Comparison of ENCODE assay signal across 1 cellular context in genomic region chr2:72581560-72582181, GRCh38.
TF ChIP-seq lines count a peak whose summit lies in the region.

No MANE protein-coding gene starts in this region.

TF ChIP-seq in H1, 55 proteins besides CTCF, POLR2A, EP300 and RAD21:
- no peak for TF ChIP-seq KDM5A (IDR thresholded peaks at IDR 0.05; ENCODE audit: low read length)
- TF ChIP-seq FOSL1 (IDR thresholded peaks at IDR 0.05; ENCODE audit: insufficient read depth, low read depth, low read length): no peak
- TF ChIP-seq JUN (IDR thresholded peaks at IDR 0.05; ENCODE audit: low read depth, low read length): no peak
- TF ChIP-seq SIRT6 (IDR thresholded peaks at IDR 0.05; ENCODE audit: low read length): no peak
- no peak for TF ChIP-seq POLR2AphosphoS5 (IDR thresholded peaks at IDR 0.05; ENCODE audit: low read depth, low read length)
- TF ChIP-seq CEBPB (IDR thresholded peaks at IDR 0.05; ENCODE audit: low read depth, low read length): no peak
- TF ChIP-seq CBX5 (IDR thresholded peaks at IDR 0.05; ENCODE audit: low read depth, low read length): no peak
- TF ChIP-seq SP2 (IDR thresholded peaks at IDR 0.05; ENCODE audit: low read length): no peak
